1 cellular context compared by ENCODE assay signal in genomic region chr7:50558380-50559051, GRCh38.
TF ChIP-seq lines count a peak whose summit lies in the region.

No MANE protein-coding gene starts in this region.

TF ChIP-seq in K562, 482 proteins besides CTCF, POLR2A, EP300 and RAD21 (continued from another document and continues in another):
- TF ChIP-seq E4F1 (CRISPR knock-in tag; IDR thresholded peaks at IDR 0.05; ENCODE audit: borderline replicate concordance) (no peak), RHOXF2B (CRISPR knock-in tag; conservative IDR thresholded peaks at IDR 0.05) (no peak), EP400 (IDR thresholded peaks at IDR 0.05) (no peak), SMARCE1 (IDR thresholded peaks at IDR 0.05) (no peak; the same call in none of the 2 replicates), PKNOX1 (IDR thresholded peaks at IDR 0.05) (peak; percentile 76), ZC3H8 (IDR thresholded peaks at IDR 0.05) (no peak), TCF7L2 (IDR thresholded peaks at IDR 0.05; ENCODE audit: low read depth, low read length) (no peak), ZNF318 (IDR thresholded peaks at IDR 0.05; ENCODE audit: borderline replicate concordance in 1 of 2, low read depth in 1 of 2) (no peak), ZNF76 (CRISPR knock-in tag; IDR thresholded peaks at IDR 0.05; ENCODE audit: borderline replicate concordance) (no peak), NFATC3 (IDR thresholded peaks at IDR 0.05) (no peak), FOXP1 (CRISPR knock-in tag; IDR thresholded peaks at IDR 0.05) (no peak), HMGN3 (IDR thresholded peaks at IDR 0.05; ENCODE audit: borderline replicate concordance, extremely low read depth, insufficient read length, low read depth, low read length) (no peak), CHD4 (IDR thresholded peaks at IDR 0.05; ENCODE audit: insufficient read depth, insufficient replicate concordance, low read depth, low read length, poor library complexity, severe bottlenecking) (no peak), CBX5 (IDR thresholded peaks at IDR 0.05; ENCODE audit: borderline replicate concordance, low read depth) (no peak), STAT5B (CRISPR knock-in tag; IDR thresholded peaks at IDR 0.05) (no peak), BACH1 (tag; IDR thresholded peaks at IDR 0.05) (peak; percentile 40; the same call in 1 of the 2 replicates), PYGO2 (tag; IDR thresholded peaks at IDR 0.05) (no peak), PTRF (tag; IDR thresholded peaks at IDR 0.05) (no peak), TAF9B (IDR thresholded peaks at IDR 0.05; ENCODE audit: partially characterized antibody) (no peak), POLR2B (IDR thresholded peaks at IDR 0.05; ENCODE audit: low read depth, partially characterized antibody) (no peak), ZNF766 (CRISPR knock-in tag; conservative IDR thresholded peaks at IDR 0.05) (peak; percentile 96), ZNF398 (CRISPR knock-in tag; IDR thresholded peaks at IDR 0.05) (no peak)
- TF ChIP-seq, protein P1, sequence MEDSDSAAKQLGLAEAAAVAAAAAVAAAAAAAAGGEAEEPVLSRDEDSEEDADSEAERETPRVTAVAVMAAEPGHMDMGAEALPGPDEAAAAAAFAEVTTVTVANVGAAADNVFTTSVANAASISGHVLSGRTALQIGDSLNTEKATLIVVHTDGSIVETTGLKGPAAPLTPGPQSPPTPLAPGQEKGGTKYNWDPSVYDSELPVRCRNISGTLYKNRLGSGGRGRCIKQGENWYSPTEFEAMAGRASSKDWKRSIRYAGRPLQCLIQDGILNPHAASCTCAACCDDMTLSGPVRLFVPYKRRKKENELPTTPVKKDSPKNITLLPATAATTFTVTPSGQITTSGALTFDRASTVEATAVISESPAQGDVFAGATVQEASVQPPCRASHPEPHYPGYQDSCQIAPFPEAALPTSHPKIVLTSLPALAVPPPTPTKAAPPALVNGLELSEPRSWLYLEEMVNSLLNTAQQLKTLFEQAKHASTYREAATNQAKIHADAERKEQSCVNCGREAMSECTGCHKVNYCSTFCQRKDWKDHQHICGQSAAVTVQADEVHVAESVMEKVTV (CRISPR knock-in tag; IDR thresholded peaks at IDR 0.05), result no peak
- TF ChIP-seq, protein P2, sequence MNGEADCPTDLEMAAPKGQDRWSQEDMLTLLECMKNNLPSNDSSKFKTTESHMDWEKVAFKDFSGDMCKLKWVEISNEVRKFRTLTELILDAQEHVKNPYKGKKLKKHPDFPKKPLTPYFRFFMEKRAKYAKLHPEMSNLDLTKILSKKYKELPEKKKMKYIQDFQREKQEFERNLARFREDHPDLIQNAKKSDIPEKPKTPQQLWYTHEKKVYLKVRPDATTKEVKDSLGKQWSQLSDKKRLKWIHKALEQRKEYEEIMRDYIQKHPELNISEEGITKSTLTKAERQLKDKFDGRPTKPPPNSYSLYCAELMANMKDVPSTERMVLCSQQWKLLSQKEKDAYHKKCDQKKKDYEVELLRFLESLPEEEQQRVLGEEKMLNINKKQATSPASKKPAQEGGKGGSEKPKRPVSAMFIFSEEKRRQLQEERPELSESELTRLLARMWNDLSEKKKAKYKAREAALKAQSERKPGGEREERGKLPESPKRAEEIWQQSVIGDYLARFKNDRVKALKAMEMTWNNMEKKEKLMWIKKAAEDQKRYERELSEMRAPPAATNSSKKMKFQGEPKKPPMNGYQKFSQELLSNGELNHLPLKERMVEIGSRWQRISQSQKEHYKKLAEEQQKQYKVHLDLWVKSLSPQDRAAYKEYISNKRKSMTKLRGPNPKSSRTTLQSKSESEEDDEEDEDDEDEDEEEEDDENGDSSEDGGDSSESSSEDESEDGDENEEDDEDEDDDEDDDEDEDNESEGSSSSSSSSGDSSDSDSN (IDR thresholded peaks at IDR 0.05; ENCODE audit: borderline replicate concordance in 1 of 2, low read depth in 2 of 2, low read length in 2 of 2), result no peak
- TF ChIP-seq, protein P3, sequence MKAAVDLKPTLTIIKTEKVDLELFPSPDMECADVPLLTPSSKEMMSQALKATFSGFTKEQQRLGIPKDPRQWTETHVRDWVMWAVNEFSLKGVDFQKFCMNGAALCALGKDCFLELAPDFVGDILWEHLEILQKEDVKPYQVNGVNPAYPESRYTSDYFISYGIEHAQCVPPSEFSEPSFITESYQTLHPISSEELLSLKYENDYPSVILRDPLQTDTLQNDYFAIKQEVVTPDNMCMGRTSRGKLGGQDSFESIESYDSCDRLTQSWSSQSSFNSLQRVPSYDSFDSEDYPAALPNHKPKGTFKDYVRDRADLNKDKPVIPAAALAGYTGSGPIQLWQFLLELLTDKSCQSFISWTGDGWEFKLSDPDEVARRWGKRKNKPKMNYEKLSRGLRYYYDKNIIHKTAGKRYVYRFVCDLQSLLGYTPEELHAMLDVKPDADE (conservative IDR thresholded peaks at IDR 0.05; ENCODE audit: control insufficient read depth, low read depth, low read length), result no peak
